31 cellular contexts compared by ENCODE assay signal in the genomic region with DNA sequence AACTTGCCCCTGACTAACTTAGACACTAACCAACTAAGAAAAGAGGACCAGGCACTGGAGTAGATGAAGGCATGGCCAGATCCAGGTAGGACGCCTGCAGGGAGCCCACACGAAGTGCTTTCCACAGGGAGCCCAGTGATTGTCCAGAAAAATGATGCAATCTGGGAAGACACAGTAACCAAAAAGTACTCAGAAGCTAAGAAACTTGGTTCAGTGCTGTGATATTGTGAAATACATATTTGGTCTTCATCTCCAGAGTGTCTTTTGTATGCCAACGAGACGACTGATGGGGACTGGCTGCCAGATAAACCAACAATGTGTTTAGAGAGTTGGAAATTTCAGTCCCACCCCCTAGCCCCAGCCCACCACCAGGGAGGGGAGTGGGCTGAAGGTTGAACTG.
DNase-seq lines count a peak whose midpoint lies in the region; ATAC-seq and TF ChIP-seq lines count a peak whose summit lies in the region.
"Had no signal": no experiment of that assay in that cellular context is flagged by ENCODE, and none has a peak within 500 bp of the region (broad histone marks: within the 10 kb centered on the region; RNA-seq: fewer than 3 reads in every experiment).

No MANE protein-coding gene starts in this region.

- peak; percentile 5 for DNase-seq in AG09309 (ENCODE audit: low read depth)
- peak; percentile 8 for DNase-seq in NB4 (ENCODE audit: low read depth)
- peak; percentile 3 for DNase-seq in fibroblast of the conjunctiva (ENCODE audit: low read depth)
- no peak for DNase-seq in NCI-H2171 treated with DMSO at 0.1 percent for 48 hours (lab: John Stamatoyannopoulos, UW)
- DNase-seq in activated CD4-positive, CD25-positive, alpha-beta regulatory T cell (lab: John Stamatoyannopoulos, UW): no peak
- DNase-seq: activated CD4-positive, alpha-beta T cell treated with anti-CD3 and anti-CD28 coated beads for 4 hours; activated CD8-positive, alpha-beta memory T cell treated with anti-CD3 and anti-CD28 coated beads for 24 hours; activated effector memory CD4-positive, alpha-beta T cell treated with anti-CD3 and anti-CD28 coated beads, Interleukin-2, amount 50 U/mL, for 16 hours; activated naive CD8-positive, alpha-beta T cell treated with anti-CD3 and anti-CD28 coated beads for 36 hours; dermis blood vessel endothelial cell; DMS53; GDM1; heart right ventricle; kidney glomerular epithelial cell; mesendoderm; NCI-H1105; NCI-H2029; NCI-H2227 treated with DMSO at 0.1 percent for 48 hours; NCI-H526 treated with DMSO at 0.1 percent for 48 hours; occipital lobe; SHP77 treated with DMSO at 0.1 percent for 48 hours; stimulated activated CD4-positive, alpha-beta T cell treated with anti-CD3 and anti-CD28 coated beads, Interleukin-1b, Interleukin-23, amount 100 ng/mL, for 48 hours; stimulated activated CD8-positive, alpha-beta memory T cell treated with anti-CD3 and anti-CD28 coated beads, Interleukin-4, amount 100 ng/mL, for 48 hours; stomach had no signal

- no peak overlapping the region for H3K4me3 Mint-ChIP-seq in nephron
- H3K4me3 Mint-ChIP-seq: activated naive CD8-positive, alpha-beta T cell treated with anti-CD3 and anti-CD28 coated beads for 36 hours; T-helper 2 cell treated with Interferon-gamma antibody and Interleukin-4, amounts not matched to agents 5 μg/mL and 100 μg/mL, for 36 hours had no signal

- no peak for ATAC-seq in GM21526 (IDR thresholded peaks at IDR 0.05; ENCODE audit: low FRiP score, unreplicated experiment)
- no peak for ATAC-seq in HG03378 (IDR thresholded peaks at IDR 0.05; ENCODE audit: unreplicated experiment)
- ATAC-seq: A549 had no signal

- no peaks in the 10 kb centered on the region for H3K36me3 Mint-ChIP-seq in nephron (ENCODE audit: low read depth)
- H3K36me3 Mint-ChIP-seq: activated naive CD8-positive, alpha-beta T cell treated with anti-CD3 and anti-CD28 coated beads for 36 hours had no signal

- peak overlapping the region; percentile 21 to 94 (median 56) for H3K27ac Mint-ChIP-seq in nephron
- H3K27ac Mint-ChIP-seq: activated naive CD8-positive, alpha-beta T cell treated with anti-CD3 and anti-CD28 coated beads for 36 hours; T-helper 2 cell treated with Interferon-gamma antibody and Interleukin-4, amounts not matched to agents 5 μg/mL and 100 μg/mL, for 36 hours had no signal

- H3K4me1 Mint-ChIP-seq in nephron: peaks cover 69% of the 10 kb centered on the region

- TF ChIP-seq CTCF in AG09309 (IDR thresholded peaks at IDR 0.05; ENCODE audit: control insufficient read depth, insufficient read depth, low read depth, low read length, missing control alignments) (no peak), NB4 (IDR thresholded peaks at IDR 0.05; ENCODE audit: low read depth, low read length) (no peak), nephron (IDR thresholded peaks at IDR 0.05; ENCODE audit: unreplicated experiment in 3 of 3) (no peak)

- peaks cover 3% of the 10 kb centered on the region for H3K9me3 Mint-ChIP-seq in nephron
- H3K9me3 Mint-ChIP-seq: activated naive CD8-positive, alpha-beta T cell treated with anti-CD3 and anti-CD28 coated beads for 36 hours; T-helper 2 cell treated with Interferon-gamma antibody and Interleukin-4, amounts not matched to agents 5 μg/mL and 100 μg/mL, for 36 hours had no signal

- peaks cover 8% of the 10 kb centered on the region for H3K27me3 Mint-ChIP-seq in nephron (ENCODE audit: low read depth)

- H3K4me3 ChIP-seq in AG09309 (ENCODE audit: control insufficient read depth, low read depth, low read length): no peak overlapping the region
- H3K4me3 ChIP-seq in NB4 (ENCODE audit: low read depth, low read length): no peak overlapping the region
- H3K4me3 ChIP-seq: A549, heart right ventricle, smooth muscle cell, stomach, tibial artery had no signal

- TF ChIP-seq POLR2A in NB4 (IDR thresholded peaks at IDR 0.05; ENCODE audit: extremely low read depth, insufficient read length): no peak

Comparison
In these comparisons a context has a peak if more than half of its experiments do, and no peak if none do; other contexts are left out.
1. DNase-seq: peak in AG09309 (single experiment), NB4 (single experiment) and fibroblast of the conjunctiva (single experiment); none in NCI-H2171 treated with DMSO at 0.1 percent for 48 hours (single experiment) and activated CD4-positive, CD25-positive, alpha-beta regulatory T cell (0 of 4).